In the genomic region with DNA sequence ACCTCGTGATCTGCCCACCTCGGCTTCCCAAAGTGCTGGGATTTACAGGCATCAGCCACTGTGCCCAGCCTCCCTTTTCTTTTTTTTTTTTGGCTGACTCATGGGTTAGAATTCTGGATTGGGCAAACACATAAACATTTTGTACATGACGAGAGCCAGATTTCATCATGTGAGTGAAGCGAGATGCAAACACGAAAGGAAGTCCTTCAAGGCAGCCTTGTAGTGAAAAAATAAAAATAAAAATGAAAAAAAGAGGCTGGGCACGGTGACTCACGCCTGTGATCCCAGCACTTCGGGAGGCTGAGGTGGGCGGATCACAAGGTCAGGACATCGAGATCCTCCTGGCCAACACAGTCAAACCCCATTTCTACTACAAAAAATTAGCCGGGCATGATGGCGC, we compare ENCODE assay signal across 8 cellular contexts. TPM values are rescaled to one million over a fixed set of nuclear protein-coding genes. Genes with fewer than 3 reads are reported as not detected.
DNase-seq lines count a peak whose midpoint lies in the region; ATAC-seq and TF ChIP-seq lines count a peak whose summit lies in the region.
"Not testable (repeated sequence)": the region's sequence is repeated elsewhere in the genome, so short reads cannot be mapped to it uniquely, and the experiment has no call there.

No MANE protein-coding gene starts in this region.

- not testable (repeated sequence) for TF ChIP-seq CTCF in AG04449 (IDR thresholded peaks at IDR 0.05; ENCODE audit: insufficient read depth, low read length, missing control alignments); mammary epithelial cell (conservative IDR thresholded peaks at IDR 0.05 in 1 of 2, IDR thresholded peaks at IDR 0.05 in 1 of 2; ENCODE audit: extremely low read depth in 1 of 2, insufficient read depth in 1 of 2, low read depth in 1 of 2, low read length in 2 of 2); fibroblast of mammary gland (conservative IDR thresholded peaks at IDR 0.05; ENCODE audit: control insufficient read depth, insufficient read depth, low read depth, low read length); stomach (IDR thresholded peaks at IDR 0.05)

- H2BK15ac ChIP-seq in mesenchymal stem cell (ENCODE audit: low read depth, poor library complexity, severe bottlenecking), result not testable (repeated sequence)

- dilution Hi-C loops in mammary epithelial cell (cut with HindIII; ENCODE audit: low sequenced_read_pairs), result not testable (repeated sequence)

- not testable (repeated sequence) for H3K4me2 ChIP-seq in mammary epithelial cell (ENCODE audit: insufficient read depth, low read depth, low read length); mesenchymal stem cell (ENCODE audit: low read length, poor library complexity, severe bottlenecking)

- not testable (repeated sequence) for H2BK5ac ChIP-seq in mesenchymal stem cell (ENCODE audit: low read depth, low read length, poor library complexity, severe bottlenecking)

- not testable (repeated sequence) for H3K4me3 ChIP-seq in AG04449 (ENCODE audit: low read depth, low read length); MG63; mammary epithelial cell (replicated peaks in 1 of 3; ENCODE audit: insufficient read depth in 1 of 3, low read depth in 2 of 3, low read length in 3 of 3); fibroblast of mammary gland (ENCODE audit: control insufficient read depth, low read depth, low read length); mesenchymal stem cell (ENCODE audit: insufficient read depth in 1 of 2, low read depth in 1 of 2, low read length in 2 of 2); stomach

- H3K27ac ChIP-seq in mammary epithelial cell (ENCODE audit: insufficient read depth, low read depth, low read length); mesenchymal stem cell (ENCODE audit: low read length, poor library complexity, severe bottlenecking): not testable (repeated sequence)
- peak overlapping the region in 4 of 5 donors; percentile 52 to 74 (median 61) for H3K27ac ChIP-seq in stomach

- CTCF ChIA-PET in AG04449 (lab: Yijun Ruan, JAX); mammary epithelial cell (lab: Charles Lee; ENCODE audit: low non-redundant PET): not testable (repeated sequence)

- POLR2A ChIA-PET in AG04449 (lab: Yijun Ruan, JAX), result not testable (repeated sequence)

- not testable (repeated sequence) for H3K14ac ChIP-seq in mesenchymal stem cell (ENCODE audit: low read length in 2 of 2)

- not testable (repeated sequence) for H3K79me2 ChIP-seq in mammary epithelial cell (ENCODE audit: insufficient read depth, low read length)

- not testable (repeated sequence) for BruUV-seq in mammary epithelial cell (replicated peaks; lab: Mats Ljungman, UMichigan)

- H3K4ac ChIP-seq in mesenchymal stem cell (ENCODE audit: low read depth in 1 of 2, low read length in 2 of 2), result not testable (repeated sequence)

- 32% methylated on average over 12 of the region's 12 CpGs for WGBS in mammary epithelial cell (ENCODE audit: low coverage, missing lambda C conversion rate)
- 8% methylated on average over 10 of the region's 12 CpGs for WGBS in mesenchymal stem cell
- 67 to 82% (median 72%) methylated on average over 10 to 12 of the region's 12 CpGs for WGBS in stomach, 5 donors

- not testable (repeated sequence) for H3K18ac ChIP-seq in mesenchymal stem cell (ENCODE audit: low read depth in 1 of 2, low read length in 2 of 2)

- not testable (repeated sequence) for H3K9me3 ChIP-seq in MG63; mammary epithelial cell (replicated peaks; ENCODE audit: insufficient read depth, low read length); mesenchymal stem cell (ENCODE audit: control insufficient read depth, low read length); stomach

- not testable (repeated sequence) for TF ChIP-seq POLR2A in stomach (IDR thresholded peaks at IDR 0.05)

- H2BK12ac ChIP-seq in mesenchymal stem cell (ENCODE audit: low read length in 2 of 2), result not testable (repeated sequence)

- H3K4me1 ChIP-seq in mammary epithelial cell (ENCODE audit: insufficient read depth, low read length); mesenchymal stem cell (ENCODE audit: control insufficient read depth, insufficient read depth, low read depth, low read length): not testable (repeated sequence)
- H3K4me1 ChIP-seq in stomach, result peaks cover 0 to 14% (median 6%) of the 10 kb centered on the region in 4 donors

- in situ Hi-C loops in mammary epithelial cell (cut with MboI; ENCODE audit: low sequenced_read_pairs in 2 of 2), result not testable (repeated sequence)

- H3K36me3 ChIP-seq in MG63; mammary epithelial cell (ENCODE audit: insufficient read depth, low read length): not testable (repeated sequence)
- H3K36me3 ChIP-seq in mesenchymal stem cell (ENCODE audit: control insufficient read depth in 1 of 2, insufficient read depth in 2 of 2, low read depth in 1 of 2, low read length in 2 of 2) (peaks cover 7 to 14% of the 10 kb centered on the region in 2 experiments), stomach (peaks cover 3 to 35% (median 22%) of the 10 kb centered on the region in 4 donors)

- H3K9ac ChIP-seq in mammary epithelial cell (ENCODE audit: insufficient read depth, low read length); mesenchymal stem cell (ENCODE audit: low read length): not testable (repeated sequence)

- not testable (repeated sequence) for H4K8ac ChIP-seq in mesenchymal stem cell (ENCODE audit: low read length)

- not testable (repeated sequence) for H2BK120ac ChIP-seq in mesenchymal stem cell (ENCODE audit: low read depth, low read length)

- not testable (repeated sequence) for H2AK5ac ChIP-seq in mesenchymal stem cell (ENCODE audit: low read length, severe bottlenecking)

- peak; percentile 86 for DNase-seq in AG04449 (ENCODE audit: low read depth, low spot score)
- peak; percentile 98 for DNase-seq in GM04503 (ENCODE audit: low read depth)
- DNase-seq in MG63, result peak; percentile 81
- DNase-seq in mammary epithelial cell, result peak; percentile 91
- DNase-seq in fibroblast of mammary gland (ENCODE audit: low read depth), result peak; percentile 99
- peak; percentile 99 for DNase-seq in mesenchymal stem cell
- not testable (repeated sequence) for DNase-seq in stomach

- not testable (repeated sequence) for H2AFZ ChIP-seq in mammary epithelial cell (ENCODE audit: low read depth, low read length); mesenchymal stem cell (ENCODE audit: low read depth, low read length)

- H3K23ac ChIP-seq in mesenchymal stem cell (ENCODE audit: low read length in 2 of 2), result not testable (repeated sequence)

- not testable (repeated sequence) for H3K79me1 ChIP-seq in mesenchymal stem cell (replicated peaks; ENCODE audit: low read length, poor library complexity, severe bottlenecking)

- H4K91ac ChIP-seq in mesenchymal stem cell (ENCODE audit: low read length), result not testable (repeated sequence)

- TF ChIP-seq EP300 in stomach (IDR thresholded peaks at IDR 0.05), result not testable (repeated sequence)

- peak; percentile 20 for ATAC-seq in SK-N-SH treated with all-trans-retinoic acid at 6 μM for 48 hours

- intact Hi-C loops in mammary epithelial cell (cut with micrococcal nuclease), result loop anchor here (10.0 kb wide), 1 partner anchor 46 kb away; a partner anchor contains a TSS
- intact Hi-C loops in stomach (cut with DNase I; ENCODE audit: low total_unique reads), result not testable (repeated sequence)

- not testable (repeated sequence) for H3K27me3 ChIP-seq in MG63; mammary epithelial cell (ENCODE audit: insufficient read depth, low read length); mesenchymal stem cell (ENCODE audit: control insufficient read depth in 1 of 2, insufficient read depth in 1 of 2, low read length in 2 of 2); stomach

- not testable (repeated sequence) for H4K20me1 ChIP-seq in mammary epithelial cell (ENCODE audit: insufficient read depth, low read length)

RNA-seq across cellular contexts. Expression of a gene that starts 16.9 kb away (rescaled TPM):
- 9.6 and 11.1 TPM in 2 replicates for total RNA-seq in MG63 (2014; rRNA removed; shearing (Covaris generic); ENCODE audit: low replicate concordance)
- total RNA-seq in mammary epithelial cell (10 to 100 TPM in 1 of 2 donors, 1 to 10 TPM in 1; 9.8 to 48.0 TPM), stomach (100 to 1,000 TPM in 3 of 5 donors, 10 to 100 TPM in 2; 46.1 to 233 (median 126) TPM)
- polyA plus RNA-seq in mammary epithelial cell (4.3 TPM), stomach (10 to 100 TPM; 27.3 to 68.7 (median 31.6) TPM)
- polyA minus RNA-seq in mammary epithelial cell, result 1.8 TPM
- polyA plus RNA-seq in mesenchymal stem cell (2013, experiment 1 of 2), result 20.9 TPM
- 19.3 TPM for polyA plus RNA-seq in mesenchymal stem cell (2013, experiment 2 of 2)

RNA-seq across cellular contexts. Expression of a gene that starts 37.3 kb away (rescaled TPM):
- total RNA-seq in MG63 (2014; rRNA removed; shearing (Covaris generic); ENCODE audit: low replicate concordance), result 37.8 and 61.4 TPM in 2 replicates
- total RNA-seq in mammary epithelial cell (10 to 100 TPM; 34.2 to 67.8 TPM), stomach (100 to 1,000 TPM in 3 of 5 donors, 10 to 100 TPM in 2; 69.9 to 202 (median 102) TPM)
- polyA plus RNA-seq in mammary epithelial cell (41.0 TPM), stomach (10 to 100 TPM; 38.6 to 63.2 (median 45.9) TPM)
- polyA minus RNA-seq in mammary epithelial cell, result 39.0 TPM
- 42.8 TPM for polyA plus RNA-seq in mesenchymal stem cell (2013, experiment 1 of 2)
- polyA plus RNA-seq in mesenchymal stem cell (2013, experiment 2 of 2), result 40.7 TPM

RNA-seq across cellular contexts. Expression of a gene that starts 48.4 kb away (rescaled TPM):
- 14.2 and 21.7 TPM in 2 replicates for total RNA-seq in MG63 (2014; rRNA removed; shearing (Covaris generic); ENCODE audit: low replicate concordance)
- total RNA-seq in mammary epithelial cell (10 to 100 TPM; 21.0 to 32.6 TPM), stomach (100 to 1,000 TPM in 1 of 5 donors, 10 to 100 TPM in 4; 16.9 to 105 (median 64.5) TPM)
- polyA plus RNA-seq in mammary epithelial cell (8.5 TPM), stomach (10 to 100 TPM; 11.2 to 16.7 (median 11.3) TPM)
- 20.2 TPM for polyA minus RNA-seq in mammary epithelial cell
- 29.7 TPM for polyA plus RNA-seq in mesenchymal stem cell (2013, experiment 1 of 2)
- polyA plus RNA-seq in mesenchymal stem cell (2013, experiment 2 of 2), result 29.4 TPM
